In genomic region chr5:157303667-157304327, GRCh38 we compare ENCODE assay signal across 8 cellular contexts. TPM values are rescaled to one million over a fixed set of nuclear protein-coding genes. Genes with fewer than 3 reads are reported as not detected.
DNase-seq lines count a peak whose midpoint lies in the region; ATAC-seq and TF ChIP-seq lines count a peak whose summit lies in the region.

No MANE protein-coding gene starts in this region.

- intact Hi-C loops in heart left ventricle (cut with DNase I): loop anchor here in 1 of 10 donors (5.0 kb wide), 1 partner anchor 41 kb away; no protein-coding TSS in a partner anchor

- H3K36me3 ChIP-seq in heart left ventricle: peaks cover 0 to 28% (median 0%) of the 10 kb centered on the region in 9 donors

- H3K27ac ChIP-seq in heart left ventricle: peak overlapping the region in 2 of 12 donors; percentile 27 to 37

- no peak overlapping the region for H3K4me3 ChIP-seq in heart left ventricle

- no peak overlapping the region for H3K4me3 Mint-ChIP-seq in stimulated activated naive CD8-positive, alpha-beta T cell treated with anti-CD3 and anti-CD28 coated beads, Interleukin-15, Interleukin-2, amounts not matched to agents 100 ng/mL and 50 ng/mL, for 24 hours

- H3K27me3 ChIP-seq in heart left ventricle: no peaks in the 10 kb centered on the region

- DNase-seq in activated gamma-delta T cell treated with Interleukin-2 at 50 U/mL for 16 hours (peak; percentile 37), activated gamma-delta T cell (lab: John Stamatoyannopoulos, UW) (no peak), heart left ventricle (peak in 4 of 5 donors; percentile 36 to 74 (median 54)), NCI-H2171 (lab: John Stamatoyannopoulos, UW) (no peak), Kasumi-1 (lab: John Stamatoyannopoulos, UW) (no peak)
- DNase-seq in activated CD8-positive, alpha-beta memory T cell treated with anti-CD3 and anti-CD28 coated beads for 24 hours: peak; percentile 60

- peaks cover 0 to 12% (median 0%) of the 10 kb centered on the region in 12 donors for H3K4me1 ChIP-seq in heart left ventricle

- peak in 8 of 12 donors; percentile 12 to 43 (median 36) for TF ChIP-seq CTCF in heart left ventricle (IDR thresholded peaks at IDR 0.05)

- ATAC-seq in heart left ventricle (peak; percentile 60 to 78 (median 77)), GM18868 (IDR thresholded peaks at IDR 0.05; ENCODE audit: unreplicated experiment) (no peak)

- no peaks in the 10 kb centered on the region for H3K27me3 Mint-ChIP-seq in stimulated activated naive CD8-positive, alpha-beta T cell treated with anti-CD3 and anti-CD28 coated beads, Interleukin-15, Interleukin-2, amounts not matched to agents 100 ng/mL and 50 ng/mL, for 24 hours

- peaks cover 86% of the 10 kb centered on the region for H3K36me3 Mint-ChIP-seq in stimulated activated naive CD8-positive, alpha-beta T cell treated with anti-CD3 and anti-CD28 coated beads, Interleukin-15, Interleukin-2, amounts not matched to agents 100 ng/mL and 50 ng/mL, for 24 hours (ENCODE audit: low read depth)

- H3K27ac Mint-ChIP-seq in stimulated activated naive CD8-positive, alpha-beta T cell treated with anti-CD3 and anti-CD28 coated beads, Interleukin-15, Interleukin-2, amounts not matched to agents 100 ng/mL and 50 ng/mL, for 24 hours: peak overlapping the region; percentile 94

- H3K9me3 ChIP-seq in heart left ventricle: no peaks in the 10 kb centered on the region

- TF ChIP-seq POLR2A in heart left ventricle (IDR thresholded peaks at IDR 0.05): no peak

- peaks cover 55% of the 10 kb centered on the region for H3K4me1 Mint-ChIP-seq in stimulated activated naive CD8-positive, alpha-beta T cell treated with anti-CD3 and anti-CD28 coated beads, Interleukin-15, Interleukin-2, amounts not matched to agents 100 ng/mL and 50 ng/mL, for 24 hours (ENCODE audit: low read depth)

- WGBS in heart left ventricle, 4 donors: 35 to 43% (median 39%) methylated on average over 6 to 8 of the region's 8 CpGs

- H3K9me3 Mint-ChIP-seq in stimulated activated naive CD8-positive, alpha-beta T cell treated with anti-CD3 and anti-CD28 coated beads, Interleukin-15, Interleukin-2, amounts not matched to agents 100 ng/mL and 50 ng/mL, for 24 hours: no peaks in the 10 kb centered on the region

RNA-seq across cellular contexts. Expression of gene CYFIP2, which starts 37.9 kb away (rescaled TPM):
- total RNA-seq in heart left ventricle: 10 to 100 TPM; 27.3 to 62.7 (median 39.1) TPM
- 10 to 100 TPM; 23.2 TPM for polyA plus RNA-seq in heart left ventricle

Comparison
In these comparisons a context has a peak if more than half of its experiments do, and no peak if none do; other contexts are left out.
1. DNase-seq: peak in activated gamma-delta T cell treated with Interleukin-2 at 50 U/mL for 16 hours (single experiment), activated CD8-positive, alpha-beta memory T cell treated with anti-CD3 and anti-CD28 coated beads for 24 hours (single experiment) and heart left ventricle (4 of 5); none in activated gamma-delta T cell (single experiment), NCI-H2171 (single experiment) and Kasumi-1 (0 of 2).